In the genomic region with DNA sequence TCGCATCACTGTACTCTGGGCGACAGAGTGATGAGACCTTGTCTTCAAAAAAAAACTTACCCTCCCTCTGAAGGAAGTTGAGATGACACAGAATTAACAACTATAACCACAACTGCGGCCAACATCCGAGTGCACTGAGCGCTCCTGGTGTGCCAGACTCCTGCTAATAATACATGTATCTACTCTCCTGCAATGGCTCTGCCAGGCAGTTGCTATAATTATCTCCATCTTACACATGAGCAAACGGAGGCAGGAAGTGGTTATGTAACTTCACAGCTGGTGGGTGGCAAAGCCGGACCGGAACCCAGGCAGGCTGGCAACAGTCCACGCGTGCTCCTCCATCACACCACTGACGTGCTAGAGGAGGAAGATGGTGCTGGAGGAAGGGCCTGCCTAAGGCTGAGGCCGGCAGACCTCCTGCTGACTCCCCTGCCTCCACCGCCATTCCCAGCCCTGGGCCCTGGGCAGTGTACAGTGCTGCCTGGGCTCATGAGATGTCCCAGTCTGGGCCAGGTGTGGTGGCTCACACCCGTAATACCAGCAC, we compare ENCODE assay signal across 1 cellular context.
TF ChIP-seq lines count a peak whose summit lies in the region.

No MANE protein-coding gene starts in this region.

TF ChIP-seq in WTC11, 78 proteins besides CTCF, POLR2A, EP300 and RAD21 (continued from another document):
- TF ChIP-seq, protein P1, sequence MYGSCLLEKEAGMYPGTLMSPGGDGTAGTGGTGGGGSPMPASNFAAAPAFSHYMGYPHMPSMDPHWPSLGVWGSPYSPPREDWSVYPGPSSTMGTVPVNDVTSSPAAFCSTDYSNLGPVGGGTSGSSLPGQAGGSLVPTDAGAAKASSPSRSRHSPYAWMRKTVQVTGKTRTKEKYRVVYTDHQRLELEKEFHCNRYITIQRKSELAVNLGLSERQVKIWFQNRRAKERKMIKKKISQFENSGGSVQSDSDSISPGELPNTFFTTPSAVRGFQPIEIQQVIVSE (CRISPR knock-in tag; IDR thresholded peaks at IDR 0.05; ENCODE audit: borderline replicate concordance) = no peak
- TF ChIP-seq, protein P2, sequence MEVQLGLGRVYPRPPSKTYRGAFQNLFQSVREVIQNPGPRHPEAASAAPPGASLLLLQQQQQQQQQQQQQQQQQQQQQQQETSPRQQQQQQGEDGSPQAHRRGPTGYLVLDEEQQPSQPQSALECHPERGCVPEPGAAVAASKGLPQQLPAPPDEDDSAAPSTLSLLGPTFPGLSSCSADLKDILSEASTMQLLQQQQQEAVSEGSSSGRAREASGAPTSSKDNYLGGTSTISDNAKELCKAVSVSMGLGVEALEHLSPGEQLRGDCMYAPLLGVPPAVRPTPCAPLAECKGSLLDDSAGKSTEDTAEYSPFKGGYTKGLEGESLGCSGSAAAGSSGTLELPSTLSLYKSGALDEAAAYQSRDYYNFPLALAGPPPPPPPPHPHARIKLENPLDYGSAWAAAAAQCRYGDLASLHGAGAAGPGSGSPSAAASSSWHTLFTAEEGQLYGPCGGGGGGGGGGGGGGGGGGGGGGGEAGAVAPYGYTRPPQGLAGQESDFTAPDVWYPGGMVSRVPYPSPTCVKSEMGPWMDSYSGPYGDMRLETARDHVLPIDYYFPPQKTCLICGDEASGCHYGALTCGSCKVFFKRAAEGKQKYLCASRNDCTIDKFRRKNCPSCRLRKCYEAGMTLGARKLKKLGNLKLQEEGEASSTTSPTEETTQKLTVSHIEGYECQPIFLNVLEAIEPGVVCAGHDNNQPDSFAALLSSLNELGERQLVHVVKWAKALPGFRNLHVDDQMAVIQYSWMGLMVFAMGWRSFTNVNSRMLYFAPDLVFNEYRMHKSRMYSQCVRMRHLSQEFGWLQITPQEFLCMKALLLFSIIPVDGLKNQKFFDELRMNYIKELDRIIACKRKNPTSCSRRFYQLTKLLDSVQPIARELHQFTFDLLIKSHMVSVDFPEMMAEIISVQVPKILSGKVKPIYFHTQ (CRISPR knock-in tag; IDR thresholded peaks at IDR 0.05) = no peak
- TF ChIP-seq ZNF232 (CRISPR knock-in tag; IDR thresholded peaks at IDR 0.05) (no peak), ZNF121 (CRISPR knock-in tag; IDR thresholded peaks at IDR 0.05) (no peak), GRHL2 (CRISPR knock-in tag; IDR thresholded peaks at IDR 0.05; ENCODE audit: insufficient replicate concordance, severe bottlenecking) (no peak), SMAD3 (CRISPR knock-in tag; IDR thresholded peaks at IDR 0.05; ENCODE audit: borderline replicate concordance) (no peak), ZNF512 (CRISPR knock-in tag; IDR thresholded peaks at IDR 0.05; ENCODE audit: borderline replicate concordance) (no peak), RELA (CRISPR knock-in tag; IDR thresholded peaks at IDR 0.05; ENCODE audit: borderline replicate concordance) (no peak), TEAD1 (CRISPR knock-in tag; IDR thresholded peaks at IDR 0.05) (no peak), MYBL2 (CRISPR knock-in tag; IDR thresholded peaks at IDR 0.05) (no peak), CREM (CRISPR knock-in tag; IDR thresholded peaks at IDR 0.05) (no peak), NFATC4 (CRISPR knock-in tag; IDR thresholded peaks at IDR 0.05) (no peak), NR3C1 (CRISPR knock-in tag; conservative IDR thresholded peaks at IDR 0.05; ENCODE audit: low read depth) (no peak), JUN (CRISPR knock-in tag; IDR thresholded peaks at IDR 0.05) (no peak)
- TF ChIP-seq, protein P3, sequence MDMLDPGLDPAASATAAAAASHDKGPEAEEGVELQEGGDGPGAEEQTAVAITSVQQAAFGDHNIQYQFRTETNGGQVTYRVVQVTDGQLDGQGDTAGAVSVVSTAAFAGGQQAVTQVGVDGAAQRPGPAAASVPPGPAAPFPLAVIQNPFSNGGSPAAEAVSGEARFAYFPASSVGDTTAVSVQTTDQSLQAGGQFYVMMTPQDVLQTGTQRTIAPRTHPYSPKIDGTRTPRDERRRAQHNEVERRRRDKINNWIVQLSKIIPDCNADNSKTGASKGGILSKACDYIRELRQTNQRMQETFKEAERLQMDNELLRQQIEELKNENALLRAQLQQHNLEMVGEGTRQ (CRISPR knock-in tag; IDR thresholded peaks at IDR 0.05) = no peak
